In genomic region chr4:102438873-102439614, GRCh38 we compare ENCODE assay signal across 9 cellular contexts.
A peak's percentile ranks its signal among the peaks of the same experiment; 100 is the strongest.
DNase-seq lines count a peak whose midpoint lies in the region; ATAC-seq and TF ChIP-seq lines count a peak whose summit lies in the region.
"Had no signal": no experiment of that assay in that cellular context is flagged by ENCODE, and none has a peak within 500 bp of the region (broad histone marks: within the 10 kb centered on the region; RNA-seq: fewer than 3 reads in every experiment).

No MANE protein-coding gene starts in this region.

- CTCF ChIA-PET in OCI-LY7 (lab: Charles Lee; ENCODE audit: unreplicated experiment) = no interaction called here
- CTCF ChIA-PET in CD4-positive, alpha-beta T cell (lab: Charles Lee) = no interaction called here

- H3K36me3 ChIP-seq in OCI-LY7 (ENCODE audit: insufficient read depth, low read length) (no peaks in the 10 kb centered on the region), osteoblast (ENCODE audit: insufficient read depth, low read length) (no peaks in the 10 kb centered on the region)
- H3K36me3 ChIP-seq: cardiac muscle cell had no signal

- no peaks in the 10 kb centered on the region for H3K27me3 ChIP-seq in osteoblast (ENCODE audit: insufficient read depth, low read length)
- no peaks in the 10 kb centered on the region for H3K27me3 ChIP-seq in CD4-positive, alpha-beta T cell (ENCODE audit: control insufficient read depth, insufficient read depth, low read length)
- H3K27me3 ChIP-seq: cardiac muscle cell had no signal

- intact Hi-C loops in OCI-LY7 (cut with micrococcal nuclease; ENCODE audit: unreplicated experiment) = loop anchor here (2.0 kb wide), 1 partner anchor 186 kb away; no protein-coding TSS in a partner anchor
- intact Hi-C loops in CD4-positive, alpha-beta T cell (cut with DNase I, micrococcal nuclease) = loop anchor here in 1 of 2 experiments (10.0 kb wide), 1 partner anchor 386 kb away; the partner anchor contains the start of gene UBE2D3

- H3K4me3 ChIP-seq in OCI-LY7 (ENCODE audit: low read depth, low read length, poor library complexity, severe bottlenecking) (no peak overlapping the region), osteoblast (ENCODE audit: insufficient read depth, low read length) (no peak overlapping the region)
- H3K4me3 ChIP-seq: cardiac muscle cell had no signal

- H3K9me2 ChIP-seq in OCI-LY7 (ENCODE audit: insufficient read depth, low read length) = no peaks in the 10 kb centered on the region

- in situ Hi-C loops in Caki2 (cut with HindIII; ENCODE audit: low pct_unique_long_range_greater_than_20kb, low sequenced_read_pairs) = no loop called here

- 0 out of 2 replicates have a peak overlapping the region, but pooled peaks have one; percentile 8 for H2AFZ ChIP-seq in OCI-LY7 (ENCODE audit: low read length)
- peak overlapping the region; percentile 13 for H2AFZ ChIP-seq in osteoblast (ENCODE audit: low read length)

- POLR2A ChIA-PET in OCI-LY7 (lab: Charles Lee) = no interaction called here
- POLR2A ChIA-PET in CD4-positive, alpha-beta T cell (lab: Charles Lee) = no interaction called here

- H3K27me3 Mint-ChIP-seq in CD4-positive, alpha-beta T cell = no peaks in the 10 kb centered on the region

- no peaks in the 10 kb centered on the region for H3K36me3 Mint-ChIP-seq in CD4-positive, alpha-beta T cell (ENCODE audit: low read depth)

- no peaks in the 10 kb centered on the region for H4K20me1 ChIP-seq in OCI-LY7 (ENCODE audit: insufficient read depth, low read length)
- H4K20me1 ChIP-seq in osteoblast (ENCODE audit: insufficient read depth, low read length) = no peaks in the 10 kb centered on the region

- H3K4me1 Mint-ChIP-seq in CD4-positive, alpha-beta T cell (ENCODE audit: low read depth) = no peaks in the 10 kb centered on the region

- no peak overlapping the region for H3K4me3 Mint-ChIP-seq in CD4-positive, alpha-beta T cell

- no peak for ATAC-seq in HG03025 (IDR thresholded peaks at IDR 0.05; ENCODE audit: low FRiP score, unreplicated experiment)
- ATAC-seq in CD4-positive, alpha-beta T cell (ENCODE audit: poor library complexity) = no peak

- no peak overlapping the region for H3K27ac ChIP-seq in OCI-LY7 (ENCODE audit: low read depth, low read length, poor library complexity, severe bottlenecking)
- H3K27ac ChIP-seq in osteoblast (ENCODE audit: low read depth, low read length) = peak overlapping the region; percentile 71
- H3K27ac ChIP-seq in CD4-positive, alpha-beta T cell (ENCODE audit: low read depth, low read length) = no peak overlapping the region
- H3K27ac ChIP-seq: cardiac muscle cell had no signal

- BruUV-seq in OCI-LY7 (replicated peaks; lab: Mats Ljungman, UMichigan) = no TSS peak

- TF ChIP-seq CTCF in OCI-LY7 (conservative IDR thresholded peaks at IDR 0.05; ENCODE audit: low read length) (no peak), osteoblast (IDR thresholded peaks at IDR 0.05; ENCODE audit: extremely low read depth, low read depth, low read length) (no peak)
- no peak for TF ChIP-seq CTCF in CD4-positive, alpha-beta T cell (IDR thresholded peaks at IDR 0.05)

- H3K4me1 ChIP-seq in OCI-LY7 (ENCODE audit: insufficient read depth, low read length, poor library complexity, severe bottlenecking) = no peaks in the 10 kb centered on the region
- H3K4me1 ChIP-seq in osteoblast (ENCODE audit: insufficient read depth, low read length) = peaks cover 13% of the 10 kb centered on the region

- H3K4me2 ChIP-seq in OCI-LY7 (ENCODE audit: low read length) (no peak overlapping the region), osteoblast (ENCODE audit: insufficient read depth, low read length) (peak overlapping the region; percentile 39)

- H3K27ac Mint-ChIP-seq in CD4-positive, alpha-beta T cell = no peak overlapping the region

- H3K79me2 ChIP-seq in OCI-LY7 (ENCODE audit: insufficient read depth, low read depth, low read length) (no peaks in the 10 kb centered on the region), osteoblast (ENCODE audit: insufficient read depth, low read length) (no peaks in the 10 kb centered on the region)

- H3K9me3 ChIP-seq in OCI-LY7 (ENCODE audit: low read length) (no peaks in the 10 kb centered on the region; the same call in 1 of the 2 replicates), osteoblast (ENCODE audit: low read depth, low read length) (no peaks in the 10 kb centered on the region)
- no peaks in the 10 kb centered on the region for H3K9me3 ChIP-seq in CD4-positive, alpha-beta T cell (ENCODE audit: control insufficient read depth, low read length)

- H3K9me3 Mint-ChIP-seq in CD4-positive, alpha-beta T cell = no peaks in the 10 kb centered on the region

- DNase-seq in Caki2 (ENCODE audit: low read depth) = peak; percentile 69
- DNase-seq in OCI-LY7 (ENCODE audit: low spot score) = no peak
- DNase-seq in fibroblast of peridontal ligament (ENCODE audit: extremely low read depth) = peak; percentile 98
- DNase-seq in osteoblast (ENCODE audit: insufficient read length, low spot score, missing footprints) = peak; percentile 19
- no peak for DNase-seq in activated CD4-positive, CD25-positive, alpha-beta regulatory T cell (lab: John Stamatoyannopoulos, UW)
- no peak for DNase-seq in ecto neural progenitor cell (ENCODE audit: low spot score)
- no peak for DNase-seq in CD4-positive, alpha-beta T cell

Comparison
In these comparisons a context has a peak if more than half of its experiments do, and no peak if none do; other contexts are left out.
1. DNase-seq: peak in Caki2 (single experiment), fibroblast of peridontal ligament (single experiment) and osteoblast (single experiment); none in OCI-LY7 (single experiment), activated CD4-positive, CD25-positive, alpha-beta regulatory T cell (0 of 4), ecto neural progenitor cell (single experiment) and CD4-positive, alpha-beta T cell (0 of 10).